ENCODE assay signal across 8 cellular contexts in genomic region chr17:37743875-37744632, GRCh38. TPM values are rescaled to one million over a fixed set of nuclear protein-coding genes. Genes with fewer than 3 reads are reported as not detected.
DNase-seq lines count a peak whose midpoint lies in the region; TF ChIP-seq lines count a peak whose summit lies in the region.

No MANE protein-coding gene starts in this region.

- H3K4me1 ChIP-seq in left ventricle myocardium inferior (peaks cover 32% of the 10 kb centered on the region), skeletal muscle satellite cell (ENCODE audit: control insufficient read depth, insufficient read depth, low read length) (peaks cover 19% of the 10 kb centered on the region)

- H3K9ac ChIP-seq in skeletal muscle satellite cell (ENCODE audit: low read depth, low read length): no peak overlapping the region

- H3K9me3 ChIP-seq in left ventricle myocardium inferior (replicated peaks) (no peaks in the 10 kb centered on the region), skeletal muscle satellite cell (replicated peaks; ENCODE audit: low read length) (no peaks in the 10 kb centered on the region)

- intact Hi-C loops in left ventricle myocardium inferior (cut with micrococcal nuclease): no loop called here

- no peaks in the 10 kb centered on the region for H3K36me3 ChIP-seq in left ventricle myocardium inferior
- no peaks in the 10 kb centered on the region for H3K36me3 ChIP-seq in skeletal muscle satellite cell (ENCODE audit: insufficient read depth, low read length)

- H3K27me3 ChIP-seq in left ventricle myocardium inferior (ENCODE audit: low read depth) (peaks cover 100% of the 10 kb centered on the region), skeletal muscle satellite cell (ENCODE audit: control insufficient read depth, insufficient read depth, low read length) (peaks cover 97% of the 10 kb centered on the region)

- peak overlapping the region; percentile 73 for H3K4me2 ChIP-seq in skeletal muscle satellite cell (ENCODE audit: low read length)

- no peak for TF ChIP-seq CTCF in left ventricle myocardium inferior (IDR thresholded peaks at IDR 0.05; ENCODE audit: borderline replicate concordance)

- DNase-seq in DMS53 (lab: John Stamatoyannopoulos, UW) (peak; percentile 39), DMS53 treated with DMSO at 0.1 percent for 48 hours (lab: John Stamatoyannopoulos, UW; ENCODE audit: unreplicated experiment) (no peak), NCI-H69 (lab: John Stamatoyannopoulos, UW) (peak; percentile 19), left ventricle myocardium inferior (no peak), C1 segment of cervical spinal cord (lab: John Stamatoyannopoulos, UW) (no peak), NCI-H1694 (lab: John Stamatoyannopoulos, UW) (no peak), 8988T (no peak)

- H3K4me3 ChIP-seq in left ventricle myocardium inferior (peak overlapping the region; percentile 57), skeletal muscle satellite cell (ENCODE audit: low read length) (no peak overlapping the region)

- H3K27ac ChIP-seq in left ventricle myocardium inferior (replicated peaks): no peak overlapping the region

RNA-seq across cellular contexts. Expression of gene HNF1B, which starts 0.8 kb away (rescaled TPM):
- total RNA-seq in left ventricle myocardium inferior: not detected
- not detected in 2 replicates for total RNA-seq in skeletal muscle satellite cell (2012; rRNA removed)

Comparison
In these comparisons a context has a peak if more than half of its experiments do, and no peak if none do; other contexts are left out.
1. DNase-seq: peak in DMS53 (single experiment) and NCI-H69 (single experiment); none in DMS53 treated with DMSO at 0.1 percent for 48 hours (single experiment), left ventricle myocardium inferior (single experiment), C1 segment of cervical spinal cord (0 of 14), NCI-H1694 (single experiment) and 8988T (single experiment).